17 cellular contexts compared by ENCODE assay signal in the genomic region with DNA sequence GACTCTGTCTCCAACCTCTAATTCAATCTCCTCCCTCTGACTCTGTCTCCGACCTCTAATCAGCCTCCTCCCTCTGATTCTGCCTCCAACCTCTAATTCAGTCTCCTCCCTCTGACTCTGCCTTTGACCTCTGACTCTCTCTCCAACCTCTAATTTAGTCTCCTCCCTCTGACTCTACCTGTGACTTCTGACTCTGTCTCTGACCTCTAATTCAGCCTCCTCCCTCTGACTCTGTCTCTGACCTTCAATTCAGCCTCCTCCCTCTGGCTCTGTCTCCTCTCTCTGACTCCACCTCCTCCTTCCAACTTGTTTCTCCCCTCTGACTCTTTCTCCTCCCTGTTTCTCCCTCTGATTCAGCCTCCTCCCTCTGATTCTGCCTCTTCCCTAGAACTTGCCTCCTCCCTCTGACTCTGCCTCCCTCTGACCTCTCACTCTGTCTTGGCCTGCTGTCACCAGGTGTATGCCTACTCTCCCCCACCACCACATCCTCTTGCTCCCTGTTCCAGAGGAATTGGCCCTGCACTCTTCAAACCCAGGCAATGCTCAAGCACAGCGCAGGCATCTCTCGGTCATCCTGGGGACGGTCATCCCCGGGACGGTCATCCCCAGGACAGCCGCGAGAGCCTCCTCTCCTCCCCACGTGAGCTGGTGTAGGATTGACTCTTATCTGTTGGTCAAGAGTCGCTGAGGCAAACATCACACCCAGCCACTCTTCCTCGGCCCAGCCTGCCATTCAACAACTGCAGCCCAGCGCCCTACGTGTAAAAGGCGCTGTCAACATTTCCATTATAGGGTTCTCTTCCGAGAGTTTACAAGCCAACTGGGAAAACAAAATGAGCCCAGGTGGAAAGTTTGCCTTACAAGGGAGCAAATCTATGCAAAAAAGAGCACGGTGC.
DNase-seq lines count a peak whose midpoint lies in the region; ATAC-seq and TF ChIP-seq lines count a peak whose summit lies in the region.
"Had no signal": no experiment of that assay in that cellular context is flagged by ENCODE, and none has a peak within 500 bp of the region (broad histone marks: within the 10 kb centered on the region; RNA-seq: fewer than 3 reads in every experiment).

No MANE protein-coding gene starts in this region.

- in situ Hi-C loops in Panc1 (cut with HindIII; ENCODE audit: low pct_unique_long_range_greater_than_20kb, low sequenced_read_pairs) = no loop called here

- H3K27ac Mint-ChIP-seq in activated CD4-positive, alpha-beta T cell treated with anti-CD3 and anti-CD28 coated beads for 36 hours = peak overlapping the region; percentile 66
- peak overlapping the region; percentile 32 for H3K27ac Mint-ChIP-seq in GM23338

- 0 out of 2 replicates have a peak, but pooled peaks cover 3% of the 10 kb centered on the region for H3F3A ChIP-seq in GM23338 (replicated peaks; ENCODE audit: low read depth)

- H3K4me1 ChIP-seq in GM23338 (ENCODE audit: insufficient read depth) = peaks cover 22% of the 10 kb centered on the region
- H3K4me1 ChIP-seq in Panc1 (ENCODE audit: control insufficient read depth, insufficient read depth, low read length) = peaks cover 25% of the 10 kb centered on the region
- H3K4me1 ChIP-seq: vagina had no signal

- peak; percentile 18 for DNase-seq in activated CD4-positive, alpha-beta T cell treated with anti-CD3 and anti-CD28 coated beads for 36 hours
- no peak for DNase-seq in activated CD4-positive, alpha-beta T cell treated with anti-CD3 and anti-CD28 coated beads, Interleukin-2, amount 50 U/mL, for 1 hour
- DNase-seq in GM23338 (ENCODE audit: low spot score) (peak; percentile 25), Panc1 (ENCODE audit: low read depth, low spot score) (no peak), iPS-NIHi11 (ENCODE audit: low spot score) (peak; percentile 58), D341Med (ENCODE audit: low spot score) (no peak)
- DNase-seq: anterior cingulate cortex; Kasumi-1; naive thymus-derived CD4-positive, alpha-beta T cell; NCI-H1436 treated with DMSO at 0.1 percent for 48 hours; NCI-H82; stimulated activated CD4-positive, alpha-beta T cell treated with anti-CD3 and anti-CD28 coated beads, Interleukin-15, amount 100 ng/mL, for 24 hours; SW 1271 had no signal

- TF ChIP-seq CTCF in GM23338 (conservative IDR thresholded peaks at IDR 0.05; ENCODE audit: low read depth in 2 of 2) (no peak), Panc1 (IDR thresholded peaks at IDR 0.05) (no peak)

- intact Hi-C loops in activated CD4-positive, alpha-beta T cell treated with anti-CD3 and anti-CD28 coated beads for 36 hours (cut with DNase I, micrococcal nuclease) = loop anchor here in 1 of 2 experiments (5.0 kb wide), 1 partner anchor 254 kb away; no protein-coding TSS in a partner anchor
- intact Hi-C loops in Panc1 (cut with micrococcal nuclease; ENCODE audit: unreplicated experiment) = loop anchor here (10.0 kb wide), 1 partner anchor 323 kb away; no protein-coding TSS in a partner anchor

- H3K4me3 ChIP-seq in GM23338 (no peak overlapping the region), Panc1 (ENCODE audit: low read depth in 2 of 2, low read length in 2 of 2) (no peak overlapping the region)
- H3K4me3 ChIP-seq: vagina had no signal

- peaks cover 13% of the 10 kb centered on the region for H3K4me1 Mint-ChIP-seq in activated CD4-positive, alpha-beta T cell treated with anti-CD3 and anti-CD28 coated beads for 36 hours
- H3K4me1 Mint-ChIP-seq in GM23338 = peaks cover 27% of the 10 kb centered on the region

- no peaks in the 10 kb centered on the region for H3K9me3 Mint-ChIP-seq in activated CD4-positive, alpha-beta T cell treated with anti-CD3 and anti-CD28 coated beads for 36 hours (ENCODE audit: low read depth)
- no peaks in the 10 kb centered on the region; the same call in 2 of the 3 replicates for H3K9me3 Mint-ChIP-seq in GM23338

- peak overlapping the region; percentile 35; the same call in 1 of the 2 replicates for H2AFZ ChIP-seq in GM23338

- H3K36me3 ChIP-seq in GM23338 (ENCODE audit: insufficient read depth) (peaks cover 5% of the 10 kb centered on the region; the same call in 1 of the 2 replicates), Panc1 (ENCODE audit: control insufficient read depth, insufficient read depth, low read length) (no peaks in the 10 kb centered on the region)
- H3K36me3 ChIP-seq: vagina had no signal

- POLR2A ChIA-PET in activated CD4-positive, alpha-beta T cell treated with anti-CD3 and anti-CD28 coated beads for 36 hours (lab: Charles Lee) = interaction anchor here (0.7 kb wide), 1 partner anchor 55 kb away, joined by 3 read pairs; no protein-coding TSS in a partner anchor
- POLR2A ChIA-PET in Panc1 (lab: Charles Lee) = no interaction called here

- no peaks in the 10 kb centered on the region for H3K27me3 ChIP-seq in GM23338 (ENCODE audit: insufficient read depth)
- H3K27me3 ChIP-seq in Panc1 (ENCODE audit: control insufficient read depth, insufficient read depth, low read length) = no peaks in the 10 kb centered on the region
- H3K27me3 ChIP-seq: vagina had no signal

- H3K9me2 ChIP-seq in GM23338 (ENCODE audit: insufficient read depth) = no peaks in the 10 kb centered on the region; the same call in 1 of the 2 replicates

- no peaks in the 10 kb centered on the region for H3K9me3 ChIP-seq in Panc1 (ENCODE audit: control insufficient read depth, insufficient read depth, low read depth, low read length)
- H3K9me3 ChIP-seq: vagina had no signal

- H3K27ac ChIP-seq in GM23338 (ENCODE audit: low read depth) = no peak overlapping the region; the same call in 1 of the 2 replicates
- peak overlapping the region; percentile 39; the same call in 1 of the 2 replicates for H3K27ac ChIP-seq in Panc1 (ENCODE audit: low read length)
- H3K27ac ChIP-seq: HL-60, vagina had no signal

- H3K36me3 Mint-ChIP-seq in activated CD4-positive, alpha-beta T cell treated with anti-CD3 and anti-CD28 coated beads for 36 hours (ENCODE audit: low read depth) = no peaks in the 10 kb centered on the region
- peaks cover 3% of the 10 kb centered on the region; the same call in 1 of the 3 replicates for H3K36me3 Mint-ChIP-seq in GM23338 (ENCODE audit: low read depth)

- no TSS peak for BruUV-seq in Panc1 (replicated peaks; lab: Mats Ljungman, UMichigan)

- H3K79me2 ChIP-seq in GM23338 (replicated peaks; ENCODE audit: insufficient read depth) = no peaks in the 10 kb centered on the region

- no peaks in the 10 kb centered on the region for H4K20me1 ChIP-seq in GM23338 (replicated peaks; ENCODE audit: insufficient read depth)

- peaks cover 19% of the 10 kb centered on the region for H3K27me3 Mint-ChIP-seq in activated CD4-positive, alpha-beta T cell treated with anti-CD3 and anti-CD28 coated beads for 36 hours
- H3K27me3 Mint-ChIP-seq in GM23338 (ENCODE audit: insufficient read depth, low read depth, poor library complexity) = peaks cover 5% of the 10 kb centered on the region

- H3K4me2 ChIP-seq in GM23338 = peak overlapping the region; percentile 14; the same call in 1 of the 2 replicates

- H3K4me3 Mint-ChIP-seq in activated CD4-positive, alpha-beta T cell treated with anti-CD3 and anti-CD28 coated beads for 36 hours = no peak overlapping the region
- no peak overlapping the region for H3K4me3 Mint-ChIP-seq in GM23338

- CTCF ChIA-PET in activated CD4-positive, alpha-beta T cell treated with anti-CD3 and anti-CD28 coated beads for 36 hours (lab: Charles Lee) = interaction anchor here (1.2 to 2.1 kb wide), 2 partner anchors 11 to 14 kb away, joined by 4 to 13 read pairs; no protein-coding TSS in a partner anchor
- CTCF ChIA-PET in Panc1 (lab: Charles Lee) = no interaction called here

- peak; percentile 38 for ATAC-seq in activated CD4-positive, alpha-beta T cell treated with anti-CD3 and anti-CD28 coated beads for 36 hours
- ATAC-seq in GM23338 (no peak), Panc1 (no peak), GM21825 (IDR thresholded peaks at IDR 0.05; ENCODE audit: unreplicated experiment) (no peak), GM19351 (IDR thresholded peaks at IDR 0.05; ENCODE audit: unreplicated experiment) (no peak)
- ATAC-seq: naive thymus-derived CD4-positive, alpha-beta T cell had no signal

TF ChIP-seq in GM23338, 12 proteins besides CTCF, POLR2A, EP300 and RAD21:
- TF ChIP-seq POLR2AphosphoS5 (IDR thresholded peaks at IDR 0.05; ENCODE audit: low read depth) (no peak), ZNF114 (CRISPR knock-in tag; IDR thresholded peaks at IDR 0.05) (no peak), CREB1 (CRISPR knock-in tag; IDR thresholded peaks at IDR 0.05; ENCODE audit: low read depth) (no peak), STAT1 (IDR thresholded peaks at IDR 0.05; ENCODE audit: unreplicated experiment) (no peak)
- TF ChIP-seq, protein P1, sequence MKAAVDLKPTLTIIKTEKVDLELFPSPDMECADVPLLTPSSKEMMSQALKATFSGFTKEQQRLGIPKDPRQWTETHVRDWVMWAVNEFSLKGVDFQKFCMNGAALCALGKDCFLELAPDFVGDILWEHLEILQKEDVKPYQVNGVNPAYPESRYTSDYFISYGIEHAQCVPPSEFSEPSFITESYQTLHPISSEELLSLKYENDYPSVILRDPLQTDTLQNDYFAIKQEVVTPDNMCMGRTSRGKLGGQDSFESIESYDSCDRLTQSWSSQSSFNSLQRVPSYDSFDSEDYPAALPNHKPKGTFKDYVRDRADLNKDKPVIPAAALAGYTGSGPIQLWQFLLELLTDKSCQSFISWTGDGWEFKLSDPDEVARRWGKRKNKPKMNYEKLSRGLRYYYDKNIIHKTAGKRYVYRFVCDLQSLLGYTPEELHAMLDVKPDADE (IDR thresholded peaks at IDR 0.05) = no peak
TF ChIP-seq in GM23338: peak in this region for 0.

Comparison
In these comparisons a context has a peak if more than half of its experiments do, and no peak if none do; other contexts are left out.
1. DNase-seq: peak in activated CD4-positive, alpha-beta T cell treated with anti-CD3 and anti-CD28 coated beads for 36 hours (single experiment), GM23338 (single experiment) and iPS-NIHi11 (single experiment); none in activated CD4-positive, alpha-beta T cell treated with anti-CD3 and anti-CD28 coated beads, Interleukin-2, amount 50 U/mL, for 1 hour (single experiment), Panc1 (single experiment) and D341Med (single experiment).